Comparison of ENCODE assay signal across 8 cellular contexts in the genomic region with DNA sequence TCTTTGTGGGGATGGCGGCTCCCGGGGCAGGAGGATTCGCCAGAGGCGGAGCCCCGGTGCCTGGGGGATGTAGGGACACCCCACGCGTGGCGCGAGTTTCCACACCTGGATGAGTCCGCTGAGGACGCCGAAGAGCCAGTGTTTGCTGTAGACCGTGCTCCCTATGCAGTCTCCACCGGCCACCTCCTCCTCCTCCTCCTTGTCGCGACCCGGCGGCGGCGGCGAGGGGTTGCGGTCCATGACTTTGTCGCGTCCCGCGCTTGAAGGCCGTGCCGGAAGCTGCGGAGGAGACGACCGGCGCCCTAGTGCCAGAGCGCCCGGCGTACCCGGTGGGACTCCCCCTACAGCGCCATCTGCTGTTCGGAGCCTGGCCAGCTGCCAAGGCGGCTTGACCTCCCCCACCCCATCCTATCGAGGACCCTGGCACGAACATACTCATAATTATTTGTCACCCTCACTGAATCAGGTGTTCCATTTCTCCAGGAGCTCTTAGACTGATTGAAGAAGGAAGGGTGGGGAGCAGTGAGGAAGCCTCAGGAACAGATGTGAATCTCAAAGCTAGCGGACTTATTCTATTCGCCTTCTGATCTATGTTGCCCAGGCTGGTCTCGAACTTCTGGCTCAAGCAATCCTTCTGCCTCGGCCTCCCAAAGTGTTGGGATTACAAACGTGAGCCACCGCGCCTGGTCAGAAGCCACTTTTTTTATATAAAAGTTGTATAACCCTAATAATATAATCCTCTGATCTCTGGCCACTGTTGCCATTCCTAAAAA. TPM values are rescaled to one million over a fixed set of nuclear protein-coding genes. Genes with fewer than 3 reads are reported as not detected.
DNase-seq lines count a peak whose midpoint lies in the region; ATAC-seq, FAIRE-seq and TF ChIP-seq lines count a peak whose summit lies in the region.

A gene with protein sequence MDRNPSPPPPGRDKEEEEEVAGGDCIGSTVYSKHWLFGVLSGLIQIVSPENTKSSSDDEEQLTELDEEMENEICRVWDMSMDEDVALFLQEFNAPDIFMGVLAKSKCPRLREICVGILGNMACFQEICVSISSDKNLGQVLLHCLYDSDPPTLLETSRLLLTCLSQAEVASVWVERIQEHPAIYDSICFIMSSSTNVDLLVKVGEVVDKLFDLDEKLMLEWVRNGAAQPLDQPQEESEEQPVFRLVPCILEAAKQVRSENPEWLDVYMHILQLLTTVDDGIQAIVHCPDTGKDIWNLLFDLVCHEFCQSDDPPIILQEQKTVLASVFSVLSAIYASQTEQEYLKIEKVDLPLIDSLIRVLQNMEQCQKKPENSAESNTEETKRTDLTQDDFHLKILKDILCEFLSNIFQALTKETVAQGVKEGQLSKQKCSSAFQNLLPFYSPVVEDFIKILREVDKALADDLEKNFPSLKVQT (minus strand): TSS at position 281 of the 773 bp plus-strand sequence. CDS start 41 bp downstream, at position 240.

- peak; percentile 60 to 73 for TF ChIP-seq RAD21 in liver (IDR thresholded peaks at IDR 0.05)

- FAIRE-seq in GM19239 (lab: Jason Lieb, UNC): peak; percentile 95

- H3K9ac ChIP-seq in liver (ENCODE audit: low read depth in 1 of 2, low read length in 2 of 2): peak within 1 kb of the TSS; percentile 66 to 84

- H3K36me3 ChIP-seq in liver (ENCODE audit: control insufficient read depth in 4 of 4, insufficient read depth in 3 of 4, low read depth in 1 of 4, low read length in 3 of 4): peaks cover 0 to 5% (median 1%) of the 10 kb centered on the region in 4 donors

- H3K27ac ChIP-seq in liver (ENCODE audit: low read depth in 1 of 2, low read length in 2 of 2): peak within 1 kb of the TSS in 1 of 2 donors; percentile 42

- H3K9me3 ChIP-seq in liver (ENCODE audit: control insufficient read depth in 4 of 4, low read length in 3 of 4): no peaks in the 10 kb centered on the region

- H3K27me3 Mint-ChIP-seq in activated CD4-positive, alpha-beta T cell treated with anti-CD3 and anti-CD28 coated beads, Interleukin-2, amount 10 ng/mL, durations not matched to agents 24 days and 14 days: peaks cover 12% of the 10 kb centered on the region

- WGBS in liver: 5% methylated on average over 48 of the region's 48 CpGs

- peaks cover 19% of the 10 kb centered on the region for H3K36me3 Mint-ChIP-seq in activated CD4-positive, alpha-beta T cell treated with anti-CD3 and anti-CD28 coated beads, Interleukin-2, amount 10 ng/mL, durations not matched to agents 24 days and 14 days (ENCODE audit: low read depth)

- DNase-seq in C1 segment of cervical spinal cord (lab: John Stamatoyannopoulos, UW) (peak; percentile 12 to 87 (median 73)), GM19239 (ENCODE audit: insufficient read length, low spot score) (peak; percentile 86), NCI-H524 treated with DMSO at 0.1 percent for 48 hours (lab: John Stamatoyannopoulos, UW) (peak; percentile 17), dermis blood vessel endothelial cell (peak; percentile 86)
- peak; percentile 98 for DNase-seq in activated CD4-positive, alpha-beta T cell treated with anti-CD3 and anti-CD28 coated beads, Interleukin-2, amount 10 ng/mL, durations not matched to agents 24 days and 14 days
- peak; percentile 92 for DNase-seq in stimulated activated CD4-positive, alpha-beta T cell treated with anti-CD3 and anti-CD28 coated beads, Interleukin-4, amount 100 ng/mL, for 1 hour

- no peaks in the 10 kb centered on the region for H3K27me3 ChIP-seq in liver (ENCODE audit: control insufficient read depth in 4 of 4, insufficient read depth in 4 of 4, low read length in 3 of 4)

- no peaks in the 10 kb centered on the region for H3K9me3 Mint-ChIP-seq in activated CD4-positive, alpha-beta T cell treated with anti-CD3 and anti-CD28 coated beads, Interleukin-2, amount 10 ng/mL, durations not matched to agents 24 days and 14 days

- TF ChIP-seq CTCF in liver (IDR thresholded peaks at IDR 0.05; ENCODE audit: low read depth, low read length, missing input control): peak; percentile 41

- peak within 1 kb of the TSS; percentile 76 to 93 (median 91) for H3K4me3 ChIP-seq in liver (ENCODE audit: low read depth in 1 of 3, low read length in 3 of 3)

- H3K27ac Mint-ChIP-seq in activated CD4-positive, alpha-beta T cell treated with anti-CD3 and anti-CD28 coated beads, Interleukin-2, amount 10 ng/mL, durations not matched to agents 24 days and 14 days: peak within 1 kb of the TSS; percentile 89

- peaks cover 26% of the 10 kb centered on the region for H3K4me1 Mint-ChIP-seq in activated CD4-positive, alpha-beta T cell treated with anti-CD3 and anti-CD28 coated beads, Interleukin-2, amount 10 ng/mL, durations not matched to agents 24 days and 14 days

- ATAC-seq in HG03457 (IDR thresholded peaks at IDR 0.05; ENCODE audit: unreplicated experiment): peak; percentile 93

- H3K4me1 ChIP-seq in liver (ENCODE audit: control insufficient read depth in 4 of 4, insufficient read depth in 4 of 4, low read length in 3 of 4): peaks cover 1 to 12% (median 7%) of the 10 kb centered on the region in 4 donors

- intact Hi-C loops in activated CD4-positive, alpha-beta T cell treated with anti-CD3 and anti-CD28 coated beads, Interleukin-2, amount 10 ng/mL, durations not matched to agents 24 days and 14 days (cut with micrococcal nuclease): loop anchor here (1.0 to 10.0 kb wide), 7 partner anchors 93 to 511 kb away; a partner anchor contains a TSS

- peak within 1 kb of the TSS; percentile 91 for H3K4me3 Mint-ChIP-seq in activated CD4-positive, alpha-beta T cell treated with anti-CD3 and anti-CD28 coated beads, Interleukin-2, amount 10 ng/mL, durations not matched to agents 24 days and 14 days

TF ChIP-seq in liver, 16 proteins besides CTCF, POLR2A, EP300 and RAD21:
- peak; percentile 76 for TF ChIP-seq YY1 (IDR thresholded peaks at IDR 0.05)
- TF ChIP-seq TAF1 (conservative IDR thresholded peaks at IDR 0.05): peak; percentile 28
- TF ChIP-seq NR2F2 (IDR thresholded peaks at IDR 0.05): peak; percentile 82
- no peak for TF ChIP-seq FOXA1 (IDR thresholded peaks at IDR 0.05)
- TF ChIP-seq, protein P1, sequence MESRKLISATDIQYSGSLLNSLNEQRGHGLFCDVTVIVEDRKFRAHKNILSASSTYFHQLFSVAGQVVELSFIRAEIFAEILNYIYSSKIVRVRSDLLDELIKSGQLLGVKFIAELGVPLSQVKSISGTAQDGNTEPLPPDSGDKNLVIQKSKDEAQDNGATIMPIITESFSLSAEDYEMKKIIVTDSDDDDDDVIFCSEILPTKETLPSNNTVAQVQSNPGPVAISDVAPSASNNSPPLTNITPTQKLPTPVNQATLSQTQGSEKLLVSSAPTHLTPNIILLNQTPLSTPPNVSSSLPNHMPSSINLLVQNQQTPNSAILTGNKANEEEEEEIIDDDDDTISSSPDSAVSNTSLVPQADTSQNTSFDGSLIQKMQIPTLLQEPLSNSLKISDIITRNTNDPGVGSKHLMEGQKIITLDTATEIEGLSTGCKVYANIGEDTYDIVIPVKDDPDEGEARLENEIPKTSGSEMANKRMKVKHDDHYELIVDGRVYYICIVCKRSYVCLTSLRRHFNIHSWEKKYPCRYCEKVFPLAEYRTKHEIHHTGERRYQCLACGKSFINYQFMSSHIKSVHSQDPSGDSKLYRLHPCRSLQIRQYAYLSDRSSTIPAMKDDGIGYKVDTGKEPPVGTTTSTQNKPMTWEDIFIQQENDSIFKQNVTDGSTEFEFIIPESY (IDR thresholded peaks at IDR 0.05): no peak
- TF ChIP-seq GABPA (IDR thresholded peaks at IDR 0.05 in 1 of 2, conservative IDR thresholded peaks at IDR 0.05 in 1 of 2): peak in 1 of 2 donors; percentile 87
- TF ChIP-seq SP1 (IDR thresholded peaks at IDR 0.05): peak; percentile 15
- TF ChIP-seq RXRA (IDR thresholded peaks at IDR 0.05): no peak

RNA-seq across cellular contexts. Expression of the gene that starts here (rescaled TPM):
- 40.1 and 43.5 TPM in 2 replicates for total RNA-seq in activated CD4-positive, alpha-beta T cell treated with anti-CD3 and anti-CD28 coated beads, Interleukin-2, amount 10 ng/mL, durations not matched to agents 24 days and 14 days
- total RNA-seq in dermis blood vessel endothelial cell: 18.0 and 24.7 TPM in 2 replicates
- 10 to 100 TPM in 1 of 2 donors, 1 to 10 TPM in 1; 5.6 to 10.6 TPM for total RNA-seq in liver
- polyA plus RNA-seq in liver: 1 to 10 TPM; 3.6 to 4.4 TPM

Comparison
In these comparisons a context has a peak if more than half of its experiments do, and no peak if none do; other contexts are left out.
1. DNase-seq: peak in every context shown above with its lines; median percentile 98 in activated CD4-positive, alpha-beta T cell treated with anti-CD3 and anti-CD28 coated beads, Interleukin-2, amount 10 ng/mL, durations not matched to agents 24 days and 14 days; 92 in stimulated activated CD4-positive, alpha-beta T cell treated with anti-CD3 and anti-CD28 coated beads, Interleukin-4, amount 100 ng/mL, for 1 hour; 86 in GM19239; 86 in dermis blood vessel endothelial cell; 73 in C1 segment of cervical spinal cord; 17 in NCI-H524 treated with DMSO at 0.1 percent for 48 hours.